Comparison of ENCODE assay signal across 10 cellular contexts in the genomic region with DNA sequence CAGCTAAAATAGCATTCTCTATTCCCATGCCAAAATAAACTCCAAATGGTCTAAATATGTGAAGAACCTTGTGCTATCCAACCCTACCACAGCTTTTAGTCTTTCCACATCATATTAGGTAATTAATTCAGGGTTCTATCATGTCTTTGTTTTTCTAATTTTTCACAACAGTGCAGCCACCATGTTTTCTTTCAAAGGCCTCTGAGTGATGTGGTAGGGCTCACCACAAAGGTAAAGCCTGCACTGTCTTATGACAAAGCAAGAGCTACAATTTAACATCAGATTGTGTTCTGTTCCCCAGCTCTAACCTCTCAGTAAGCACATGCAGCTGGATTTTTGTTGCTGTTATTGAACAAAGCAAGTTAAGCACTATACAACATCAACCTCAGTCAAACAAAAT. TPM values are rescaled to one million over a fixed set of nuclear protein-coding genes. Genes with fewer than 3 reads are reported as not detected.
DNase-seq lines count a peak whose midpoint lies in the region; ATAC-seq and TF ChIP-seq lines count a peak whose summit lies in the region.
"Had no signal": no experiment of that assay in that cellular context is flagged by ENCODE, and none has a peak within 500 bp of the region (broad histone marks: within the 10 kb centered on the region; RNA-seq: fewer than 3 reads in every experiment).

No MANE protein-coding gene starts in this region.

- H3K27me3 Mint-ChIP-seq in activated naive CD8-positive, alpha-beta T cell treated with anti-CD3 and anti-CD28 coated beads, Interleukin-2, amount 50 U/mL, for 24 hours, result peaks cover 3% of the 10 kb centered on the region
- H3K27me3 Mint-ChIP-seq in activated naive CD8-positive, alpha-beta T cell treated with anti-CD3 and anti-CD28 coated beads for 36 hours, result no peaks in the 10 kb centered on the region
- no peaks in the 10 kb centered on the region for H3K27me3 Mint-ChIP-seq in chondrocyte (ENCODE audit: low read depth)

- no peak for ATAC-seq in activated naive CD8-positive, alpha-beta T cell treated with anti-CD3 and anti-CD28 coated beads, Interleukin-2, amount 50 U/mL, for 24 hours
- peak; percentile 26 for ATAC-seq in HG03442 (IDR thresholded peaks at IDR 0.05; ENCODE audit: unreplicated experiment)

- TF ChIP-seq POLR2A in testis (IDR thresholded peaks at IDR 0.05), result no peak

- H3K4me3 Mint-ChIP-seq in activated naive CD8-positive, alpha-beta T cell treated with anti-CD3 and anti-CD28 coated beads, Interleukin-2, amount 50 U/mL, for 24 hours, result no peak overlapping the region
- H3K4me3 Mint-ChIP-seq in activated naive CD8-positive, alpha-beta T cell treated with anti-CD3 and anti-CD28 coated beads for 36 hours, result no peak overlapping the region
- H3K4me3 Mint-ChIP-seq in chondrocyte (ENCODE audit: unreplicated experiment), result no peak overlapping the region

- H3K9me3 ChIP-seq in testis, result no peaks in the 10 kb centered on the region

- peak overlapping the region; percentile 92 for H3K27ac Mint-ChIP-seq in activated naive CD8-positive, alpha-beta T cell treated with anti-CD3 and anti-CD28 coated beads, Interleukin-2, amount 50 U/mL, for 24 hours
- no peak overlapping the region for H3K27ac Mint-ChIP-seq in activated naive CD8-positive, alpha-beta T cell treated with anti-CD3 and anti-CD28 coated beads for 36 hours
- peak overlapping the region; percentile 62 for H3K27ac Mint-ChIP-seq in chondrocyte (ENCODE audit: unreplicated experiment)

- peaks cover 40% of the 10 kb centered on the region for H3K4me1 ChIP-seq in testis

- H3K4me3 ChIP-seq in testis, result no peak overlapping the region

- peaks cover 4% of the 10 kb centered on the region for H3K9me3 Mint-ChIP-seq in activated naive CD8-positive, alpha-beta T cell treated with anti-CD3 and anti-CD28 coated beads, Interleukin-2, amount 50 U/mL, for 24 hours
- H3K9me3 Mint-ChIP-seq in activated naive CD8-positive, alpha-beta T cell treated with anti-CD3 and anti-CD28 coated beads for 36 hours, result no peaks in the 10 kb centered on the region
- H3K9me3 Mint-ChIP-seq in chondrocyte (ENCODE audit: low read depth), result no peaks in the 10 kb centered on the region
- H3K9me3 Mint-ChIP-seq: brain had no signal

- H3K27me3 ChIP-seq in testis, result no peaks in the 10 kb centered on the region

- intact Hi-C loops in testis (cut with DNase I; ENCODE audit: low total_unique reads), result no loop called here

- TF ChIP-seq CTCF in chondrocyte (IDR thresholded peaks at IDR 0.05) (no peak), testis (IDR thresholded peaks at IDR 0.05) (no peak)

- peak overlapping the region; percentile 57 to 79 for H3K27ac ChIP-seq in testis

- H3K36me3 Mint-ChIP-seq in activated naive CD8-positive, alpha-beta T cell treated with anti-CD3 and anti-CD28 coated beads, Interleukin-2, amount 50 U/mL, for 24 hours (ENCODE audit: low read depth), result no peaks in the 10 kb centered on the region
- H3K36me3 Mint-ChIP-seq in activated naive CD8-positive, alpha-beta T cell treated with anti-CD3 and anti-CD28 coated beads for 36 hours, result peaks cover 3% of the 10 kb centered on the region
- no peaks in the 10 kb centered on the region for H3K36me3 Mint-ChIP-seq in chondrocyte (ENCODE audit: low read depth)
- H3K36me3 Mint-ChIP-seq: brain had no signal

- no peaks in the 10 kb centered on the region for H3K36me3 ChIP-seq in testis (ENCODE audit: low read depth, missing control alignments)

- H3K4me1 Mint-ChIP-seq in activated naive CD8-positive, alpha-beta T cell treated with anti-CD3 and anti-CD28 coated beads, Interleukin-2, amount 50 U/mL, for 24 hours, result peaks cover 79% of the 10 kb centered on the region
- H3K4me1 Mint-ChIP-seq in activated naive CD8-positive, alpha-beta T cell treated with anti-CD3 and anti-CD28 coated beads for 36 hours, result peaks cover 69% of the 10 kb centered on the region
- peaks cover 58% of the 10 kb centered on the region for H3K4me1 Mint-ChIP-seq in chondrocyte (ENCODE audit: low read depth)

- DNase-seq in activated naive CD8-positive, alpha-beta T cell treated with anti-CD3 and anti-CD28 coated beads, Interleukin-2, amount 50 U/mL, for 24 hours, result no peak
- DNase-seq in activated naive CD8-positive, alpha-beta T cell treated with anti-CD3 and anti-CD28 coated beads for 36 hours, result no peak
- DNase-seq in chondrocyte (ENCODE audit: low spot score) (no peak), testis (no peak), HK-2 (ENCODE audit: unreplicated experiment) (no peak), NCI-H2171 (lab: John Stamatoyannopoulos, UW) (no peak)
- no peak for DNase-seq in activated T-cell treated with anti-CD3 and anti-CD28 coated beads, Interleukin-2, amount 50 U/mL, for 1 hour
- DNase-seq: activated CD8-positive, alpha-beta memory T cell treated with anti-CD3 and anti-CD28 coated beads, Interleukin-2, amount 50 U/mL, for 48 hours had no signal

RNA-seq across cellular contexts. Expression of gene MEF2C, which starts 52.4 kb away (rescaled TPM):
- total RNA-seq in activated naive CD8-positive, alpha-beta T cell treated with anti-CD3 and anti-CD28 coated beads for 36 hours, result 1 to 10 TPM; 1.5 to 2.1 TPM
- total RNA-seq in chondrocyte (25.4 to 35.7 TPM (median 29.6 TPM) in 3 replicates), testis (10 to 100 TPM; 19.9 to 53.1 TPM)
- polyA plus RNA-seq in testis (ENCODE audit: insufficient read depth, low read depth, low replicate concordance), result 18.3 TPM
